Comparison of ENCODE assay signal across 9 cellular contexts in the genomic region with DNA sequence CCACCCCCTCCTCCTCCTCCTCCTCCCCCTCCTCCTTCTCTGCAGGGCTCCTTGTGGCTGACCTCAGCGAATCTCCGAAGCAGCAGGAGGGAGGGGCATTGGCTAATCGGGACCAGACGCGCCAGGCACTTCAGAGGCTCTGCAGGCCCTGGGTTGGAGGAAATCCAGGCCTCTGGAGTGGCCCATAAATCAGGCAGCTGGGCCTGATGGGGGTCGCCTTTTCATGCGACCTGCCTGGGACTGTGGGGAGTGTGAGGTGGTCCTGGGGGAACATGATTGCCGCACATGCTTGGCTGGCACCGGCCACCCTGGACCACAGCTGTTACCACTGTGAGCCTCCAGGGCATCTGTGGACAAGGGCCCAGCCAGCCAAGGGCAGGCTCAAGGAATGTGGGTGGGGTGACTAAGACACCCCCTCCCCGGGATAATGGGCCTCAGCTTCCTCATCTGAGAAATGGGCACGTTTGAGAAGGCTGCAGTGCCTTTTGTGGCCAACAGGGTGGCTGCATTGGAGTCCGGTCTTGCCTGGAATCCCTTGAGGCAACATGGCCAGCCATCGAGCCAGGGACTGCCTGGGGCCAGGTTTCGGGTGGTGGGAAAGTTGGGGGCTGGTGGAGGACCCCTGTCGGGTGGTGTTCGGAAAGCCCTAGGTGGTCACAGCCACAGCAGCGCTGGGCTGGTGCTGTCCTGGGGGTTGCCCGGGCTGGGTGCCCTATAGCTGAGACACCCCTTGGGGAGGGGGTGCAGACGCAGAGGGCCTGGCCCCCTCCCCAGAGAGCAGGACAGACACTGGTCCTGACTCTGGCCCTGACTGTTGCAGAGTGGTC. TPM values are rescaled to one million over a fixed set of nuclear protein-coding genes. Genes with fewer than 3 reads are reported as not detected.
A peak's percentile ranks its signal among the peaks of the same experiment; 100 is the strongest.
DNase-seq lines count a peak whose midpoint lies in the region; ATAC-seq, FAIRE-seq and TF ChIP-seq lines count a peak whose summit lies in the region.
"Had no signal": no experiment of that assay in that cellular context is flagged by ENCODE, and none has a peak within 500 bp of the region (broad histone marks: within the 10 kb centered on the region; RNA-seq: fewer than 3 reads in every experiment).

No MANE protein-coding gene starts in this region.

- WGBS in K562 (ENCODE audit: insufficient coverage, low coverage, missing lambda C conversion rate) = 9% methylated on average over 11 of the region's 19 CpGs
- 62% methylated on average over 19 of the region's 19 CpGs for WGBS in liver

- CTCF ChIA-PET in K562 (lab: Yijun Ruan, JAX; ENCODE audit: low intra/inter-chr PET ratio) = no interaction called here

- H3K9me1 ChIP-seq in K562 (ENCODE audit: control insufficient read depth, insufficient read depth, low read length) = no peaks in the 10 kb centered on the region

- TF ChIP-seq CTCF in D721Med (IDR thresholded peaks at IDR 0.05; ENCODE audit: insufficient read depth, missing control alignments) (no peak), K562 (IDR thresholded peaks at IDR 0.05 in 2 of 3, conservative IDR thresholded peaks at IDR 0.05 in 1 of 3; ENCODE audit: insufficient read depth in 2 of 3, low read depth in 1 of 3, low read length in 3 of 3) (peak in 1 of 3 experiments; percentile 47; a peak in 2 of 6 replicates), liver (IDR thresholded peaks at IDR 0.05; ENCODE audit: low read depth, low read length, missing input control) (peak; percentile 6), GM13976 (IDR thresholded peaks at IDR 0.05; ENCODE audit: borderline replicate concordance, control extremely low read depth, extremely low read depth, insufficient read depth, missing control alignments) (no peak)

- no peaks in the 10 kb centered on the region for H4K20me1 ChIP-seq in K562 (replicated peaks; ENCODE audit: control insufficient read depth, insufficient read depth, low read length)

- H3K27me3 ChIP-seq in K562 (ENCODE audit: control insufficient read depth in 2 of 2, insufficient read depth in 2 of 2, low read length in 2 of 2) (peaks cover 0 to 21% of the 10 kb centered on the region in 2 experiments; a peak in 2 of 5 replicates), liver (ENCODE audit: control insufficient read depth in 4 of 4, insufficient read depth in 4 of 4, low read length in 3 of 4) (peaks cover 0 to under 1% (median 0%) of the 10 kb centered on the region in 4 donors)

- no peak overlapping the region for H3K27ac Mint-ChIP-seq in effector memory CD8-positive, alpha-beta T cell

- no peak overlapping the region for H3K4me3 Mint-ChIP-seq in effector memory CD8-positive, alpha-beta T cell
- no peak overlapping the region for H3K4me3 Mint-ChIP-seq in activated T-cell treated with anti-CD3 and anti-CD28 coated beads, Interleukin-2, amount 50 U/mL, for 4 hours

- H3K27ac ChIP-seq in K562 (ENCODE audit: extremely low read depth, low read depth, low read length) (no peak overlapping the region), liver (ENCODE audit: low read depth in 1 of 2, low read length in 2 of 2) (peak overlapping the region in 1 of 2 donors; percentile 20)

- no peak overlapping the region for H2AFZ ChIP-seq in K562 (ENCODE audit: low read depth, low read length)

- TF ChIP-seq POLR2A in K562 (conservative IDR thresholded peaks at IDR 0.05) = no peak

- TF ChIP-seq RAD21 in K562 (CRISPR knock-in tag; conservative IDR thresholded peaks at IDR 0.05 in 1 of 2, IDR thresholded peaks at IDR 0.05 in 1 of 2) (no peak), liver (IDR thresholded peaks at IDR 0.05) (no peak)

- no peaks in the 10 kb centered on the region for H3K9me3 Mint-ChIP-seq in effector memory CD8-positive, alpha-beta T cell
- no peaks in the 10 kb centered on the region for H3K9me3 Mint-ChIP-seq in activated T-cell treated with anti-CD3 and anti-CD28 coated beads, Interleukin-2, amount 50 U/mL, for 4 hours

- no peak overlapping the region for H3K4me3 ChIP-seq in K562
- no peak overlapping the region for H3K4me3 ChIP-seq in liver (ENCODE audit: low read depth in 1 of 3, low read length in 3 of 3)

- H3K9me3 ChIP-seq in K562 (replicated peaks; ENCODE audit: control insufficient read depth, insufficient read depth, low read depth, low read length) (no peaks in the 10 kb centered on the region), liver (ENCODE audit: control insufficient read depth in 4 of 4, low read length in 3 of 4) (no peaks in the 10 kb centered on the region)

- peaks cover 9 to 28% of the 10 kb centered on the region in 2 donors for H3K27me3 Mint-ChIP-seq in effector memory CD8-positive, alpha-beta T cell
- H3K27me3 Mint-ChIP-seq in activated T-cell treated with anti-CD3 and anti-CD28 coated beads, Interleukin-2, amount 50 U/mL, for 4 hours (ENCODE audit: low read depth) = peaks cover 2% of the 10 kb centered on the region

- intact Hi-C loops in K562 (cut with micrococcal nuclease) = no loop called here

- no peak overlapping the region for H3K9ac ChIP-seq in K562 (ENCODE audit: insufficient read depth in 1 of 2, low read depth in 2 of 2, low read length in 2 of 2)
- H3K9ac ChIP-seq in liver (ENCODE audit: low read depth in 1 of 2, low read length in 2 of 2) = no peak overlapping the region

- BruUV-seq in K562 (replicated peaks; lab: Mats Ljungman, UMichigan) = no TSS peak

- FAIRE-seq in D721Med (lab: Jason Lieb, UNC) (no peak), K562 (lab: Jason Lieb, UNC) (no peak)

- in situ Hi-C loops in K562 (cut with MboI) = no loop called here
- in situ Hi-C loops in GM13976 (cut with MboI; ENCODE audit: low sequenced_read_pairs, unreplicated experiment) = no loop called here

- no peaks in the 10 kb centered on the region for H3K36me3 Mint-ChIP-seq in effector memory CD8-positive, alpha-beta T cell (ENCODE audit: insufficient read depth)
- H3K36me3 Mint-ChIP-seq in activated T-cell treated with anti-CD3 and anti-CD28 coated beads, Interleukin-2, amount 50 U/mL, for 4 hours (ENCODE audit: insufficient read depth) = no peaks in the 10 kb centered on the region

- H3K4me1 ChIP-seq in K562 (replicated peaks in 1 of 2; ENCODE audit: control insufficient read depth in 2 of 2, insufficient read depth in 2 of 2, low read length in 2 of 2) (peaks cover 0 to 25% of the 10 kb centered on the region in 2 experiments; a peak in 2 of 5 replicates), liver (ENCODE audit: control insufficient read depth in 4 of 4, insufficient read depth in 4 of 4, low read length in 3 of 4) (peaks cover 0 to 6% (median 0%) of the 10 kb centered on the region in 4 donors)

- DNase-seq in D721Med (ENCODE audit: insufficient read length, low spot score) = peak; percentile 90
- peak; percentile 53 for DNase-seq in NAMALWA (ENCODE audit: low spot score)
- peak in 2 of 4 experiments; percentile 24 to 27 for DNase-seq in K562 (ENCODE audit: extremely low read depth in 1 of 4, low spot score in 3 of 4)
- no peak for DNase-seq in effector memory CD8-positive, alpha-beta T cell
- DNase-seq in GM13976 (ENCODE audit: low spot score) = no peak
- DNase-seq in SKM-1 (lab: John Stamatoyannopoulos, UW; ENCODE audit: unreplicated experiment) = no peak
- no peak for DNase-seq in activated T-cell treated with anti-CD3 and anti-CD28 coated beads, Interleukin-2, amount 50 U/mL, for 4 hours
- DNase-seq: kidney glomerular epithelial cell had no signal

- H3K4me2 ChIP-seq in K562 (ENCODE audit: insufficient read depth, low read length) = no peak overlapping the region

- TF ChIP-seq EP300 in K562 (IDR thresholded peaks at IDR 0.05; ENCODE audit: low read length) = no peak

- peak; percentile 44; the same call in 1 of the 3 replicates for ATAC-seq in K562
- no peak for ATAC-seq in effector memory CD8-positive, alpha-beta T cell (replicated peaks)
- no peak for ATAC-seq in activated T-cell treated with anti-CD3 and anti-CD28 coated beads, Interleukin-2, amount 50 U/mL, for 4 hours

- H3K36me3 ChIP-seq in K562 (ENCODE audit: control insufficient read depth, insufficient read depth, low read length) (no peaks in the 10 kb centered on the region), liver (ENCODE audit: control insufficient read depth in 4 of 4, insufficient read depth in 3 of 4, low read depth in 1 of 4, low read length in 3 of 4) (peaks cover 0 to 1% (median 0%) of the 10 kb centered on the region in 4 donors)

- peaks cover 0 to 3% of the 10 kb centered on the region in 2 donors for H3K4me1 Mint-ChIP-seq in effector memory CD8-positive, alpha-beta T cell (ENCODE audit: low read depth in 2 of 2)
- no peaks in the 10 kb centered on the region for H3K4me1 Mint-ChIP-seq in activated T-cell treated with anti-CD3 and anti-CD28 coated beads, Interleukin-2, amount 50 U/mL, for 4 hours (ENCODE audit: low read depth)

- H3K79me2 ChIP-seq in K562 (ENCODE audit: control insufficient read depth, insufficient read depth, low read length) = no peaks in the 10 kb centered on the region

- POLR2A ChIA-PET in K562 (lab: Yijun Ruan, JAX) = no interaction called here

TF ChIP-seq in K562, 482 proteins besides CTCF, POLR2A, EP300 and RAD21 (continues in another document):
- TF ChIP-seq MYC (IDR thresholded peaks at IDR 0.05; ENCODE audit: low read depth, low read length) = no peak
- no peak for TF ChIP-seq MYC (CRISPR knock-in tag; IDR thresholded peaks at IDR 0.05; ENCODE audit: borderline replicate concordance, low read depth)

TF ChIP-seq in liver, 16 proteins besides CTCF, POLR2A, EP300 and RAD21 (continues in another document):
- TF ChIP-seq, protein P1, sequence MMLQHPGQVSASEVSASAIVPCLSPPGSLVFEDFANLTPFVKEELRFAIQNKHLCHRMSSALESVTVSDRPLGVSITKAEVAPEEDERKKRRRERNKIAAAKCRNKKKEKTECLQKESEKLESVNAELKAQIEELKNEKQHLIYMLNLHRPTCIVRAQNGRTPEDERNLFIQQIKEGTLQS (IDR thresholded peaks at IDR 0.05) = no peak

RNA-seq across cellular contexts. Expression of a gene that starts 12.0 kb away (rescaled TPM):
- total RNA-seq in K562 (2011; cell fraction: chromatin; rRNA removed; ENCODE audit: low replicate concordance) = not detected in 2 replicates
- total RNA-seq in K562 (2011; cell fraction: nucleolus; rRNA removed) = not detected in 2 replicates
- total RNA-seq in K562 (2011; cell fraction: nucleoplasm; rRNA removed) = not detected in 2 replicates
- total RNA-seq in K562 (2014; rRNA removed) = not detected in 2 replicates
- total RNA-seq in K562 (2014; rRNA removed; fragmentation: Illumina TruSeq; extraction: Trizol) = not detected in 2 replicates
- not detected in 2 replicates for total RNA-seq in K562 (2015; rRNA removed; fragmentation: Illumina TruSeq; extraction: Trizol)
- 0.02 and 0.04 TPM in 2 replicates for total RNA-seq in K562 (2021)
- polyA plus RNA-seq in K562 (2011; rRNA removed) = not detected in 2 replicates
- polyA plus RNA-seq in K562 (2011; cell fraction: cytosol; rRNA removed) = 0.01 TPM in 1 of 2 replicates, not detected in the other
- polyA plus RNA-seq in K562 (2011; cell fraction: nucleus; rRNA removed) = not detected in 2 replicates
- not detected in 2 replicates for polyA plus RNA-seq in K562 (2012)
- not detected in 2 replicates for polyA plus RNA-seq in K562 (2014; fragmentation: Illumina TruSeq; extraction: Trizol)
- polyA plus RNA-seq in K562 (2014; fragmentation: Nextera tagmentation; extraction: Ambion mirVana) = not detected
- not detected in 2 replicates for polyA plus RNA-seq in K562 (2014; rRNA removed)
- not detected in 2 replicates for polyA minus RNA-seq in K562 (2011; rRNA and poly(A)+ RNA removed)
- polyA minus RNA-seq in K562 (2011; cell fraction: cytosol; rRNA and poly(A)+ RNA removed) = 0.19 and 0.27 TPM in 2 replicates
- polyA minus RNA-seq in K562 (2011; cell fraction: nucleus; rRNA and poly(A)+ RNA removed) = under 0.01 TPM in 2 replicates
- 10 to 100 TPM in 1 of 2 donors, 1 to 10 TPM in 1; 1.8 to 10.2 TPM for total RNA-seq in liver
- polyA plus RNA-seq in liver = under 1 TPM; 0.07 to 0.84 TPM
- under 1 TPM; 0.24 to 0.86 (median 0.40) TPM for total RNA-seq in activated T-cell treated with anti-CD3 and anti-CD28 coated beads, Interleukin-2, amount 50 U/mL, for 4 hours

Comparison
In these comparisons a context has a peak if more than half of its experiments do, and no peak if none do; other contexts are left out.
1. DNase-seq: peak in D721Med (single experiment) and NAMALWA (single experiment); none in effector memory CD8-positive, alpha-beta T cell (0 of 3), GM13976 (single experiment), SKM-1 (single experiment) and activated T-cell treated with anti-CD3 and anti-CD28 coated beads, Interleukin-2, amount 50 U/mL, for 4 hours (single experiment).